Comparison of ENCODE assay signal across 1 cellular context in the genomic region with DNA sequence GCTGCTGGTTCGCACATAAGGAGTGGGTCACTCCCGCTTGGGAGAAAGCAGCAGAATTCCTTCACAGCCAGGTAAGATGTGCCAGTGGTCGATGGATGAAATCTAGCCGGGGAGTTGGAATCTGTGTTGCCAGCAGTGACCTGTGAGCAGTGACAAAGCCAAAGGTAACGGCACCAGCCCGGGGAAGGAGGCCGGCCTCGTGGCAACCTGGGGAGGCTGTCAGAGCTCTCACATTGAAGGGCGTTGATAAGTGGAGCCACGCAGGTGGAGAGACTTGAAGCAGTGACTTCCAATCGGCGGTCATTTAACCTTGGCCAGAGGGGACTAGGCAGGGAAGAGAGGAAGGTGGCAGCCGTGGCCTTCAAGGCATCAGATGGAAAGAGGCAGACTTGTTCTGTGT.
TF ChIP-seq lines count a peak whose summit lies in the region.

No MANE protein-coding gene starts in this region.

TF ChIP-seq in H1, 55 proteins besides CTCF, POLR2A, EP300 and RAD21:
- TF ChIP-seq EGR1 (IDR thresholded peaks at IDR 0.05; ENCODE audit: borderline replicate concordance, low read depth, low read length) (no peak), RFX5 (IDR thresholded peaks at IDR 0.05; ENCODE audit: borderline replicate concordance, low read depth, low read length) (no peak), JUND (IDR thresholded peaks at IDR 0.05; ENCODE audit: low read length) (no peak), SIN3A (conservative IDR thresholded peaks at IDR 0.05 in 1 of 2, IDR thresholded peaks at IDR 0.05 in 1 of 2; ENCODE audit: low read depth in 1 of 2, low read length in 2 of 2) (no peak), SUZ12 (IDR thresholded peaks at IDR 0.05; ENCODE audit: low read length) (no peak), FOSL1 (IDR thresholded peaks at IDR 0.05; ENCODE audit: insufficient read depth, low read depth, low read length) (no peak), NANOG (IDR thresholded peaks at IDR 0.05; ENCODE audit: insufficient read depth, low read depth, low read length, poor library complexity, severe bottlenecking) (no peak), BACH1 (IDR thresholded peaks at IDR 0.05; ENCODE audit: low read length) (no peak), CBX8 (IDR thresholded peaks at IDR 0.05; ENCODE audit: borderline replicate concordance, low read depth, low read length) (no peak), CEBPB (IDR thresholded peaks at IDR 0.05; ENCODE audit: low read depth, low read length) (no peak), SIX5 (IDR thresholded peaks at IDR 0.05; ENCODE audit: low read depth, low read length) (no peak), POU5F1 (IDR thresholded peaks at IDR 0.05; ENCODE audit: low read depth, low read length) (no peak), ASH2L (IDR thresholded peaks at IDR 0.05; ENCODE audit: low read length) (no peak)
- TF ChIP-seq, protein P1, sequence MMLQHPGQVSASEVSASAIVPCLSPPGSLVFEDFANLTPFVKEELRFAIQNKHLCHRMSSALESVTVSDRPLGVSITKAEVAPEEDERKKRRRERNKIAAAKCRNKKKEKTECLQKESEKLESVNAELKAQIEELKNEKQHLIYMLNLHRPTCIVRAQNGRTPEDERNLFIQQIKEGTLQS (IDR thresholded peaks at IDR 0.05; ENCODE audit: insufficient read depth, low read depth, low read length): no peak
